ENCODE assay signal across 9 cellular contexts in the genomic region with DNA sequence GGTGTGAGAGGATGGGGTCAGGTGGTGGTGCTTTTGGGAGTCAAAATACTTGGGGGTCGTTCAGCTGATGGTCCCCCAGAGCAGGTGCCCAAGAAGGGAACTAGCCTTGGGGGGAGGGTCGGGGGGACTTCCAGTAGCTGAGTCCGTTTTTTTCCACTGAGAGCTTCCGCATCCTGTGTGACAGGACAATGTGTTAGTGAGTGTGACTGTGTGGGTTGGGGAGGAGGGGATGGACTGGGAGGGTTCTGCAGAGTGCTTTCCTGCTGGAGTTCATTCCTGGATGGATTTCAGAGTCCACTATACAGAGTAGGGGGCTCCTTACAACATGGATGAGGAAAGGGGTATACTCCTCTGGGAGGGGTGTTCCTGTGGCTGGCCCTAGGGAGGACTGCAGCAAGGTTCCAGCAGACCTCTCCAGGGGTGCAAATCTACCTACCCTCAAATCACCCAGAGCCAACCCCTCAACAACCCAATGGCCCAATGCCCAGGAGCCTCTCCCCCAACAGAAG. TPM values are rescaled to one million over a fixed set of nuclear protein-coding genes. Genes with fewer than 3 reads are reported as not detected.
DNase-seq lines count a peak whose midpoint lies in the region; ATAC-seq and TF ChIP-seq lines count a peak whose summit lies in the region.
"Had no signal": no experiment of that assay in that cellular context is flagged by ENCODE, and none has a peak within 500 bp of the region (broad histone marks: within the 10 kb centered on the region; RNA-seq: fewer than 3 reads in every experiment).

No MANE protein-coding gene starts in this region.

- no peak overlapping the region for H3K27ac ChIP-seq in CD8-positive, alpha-beta memory T cell (ENCODE audit: low read depth, low read length)

- peaks cover 29% of the 10 kb centered on the region for H3K4me1 ChIP-seq in CD8-positive, alpha-beta memory T cell (ENCODE audit: insufficient read depth, low read length)

- ATAC-seq in T-cell (replicated peaks in 1 of 4) = no peak
- ATAC-seq in left ventricle myocardium superior = peak; percentile 3
- no peak for ATAC-seq in GM21381 (IDR thresholded peaks at IDR 0.05; ENCODE audit: unreplicated experiment)
- ATAC-seq in GM18858 (IDR thresholded peaks at IDR 0.05; ENCODE audit: unreplicated experiment) = no peak
- ATAC-seq: T-helper 17 cell had no signal

- no peaks in the 10 kb centered on the region for H3K27me3 ChIP-seq in CD8-positive, alpha-beta memory T cell (ENCODE audit: insufficient read depth, low read length, poor library complexity, severe bottlenecking)

- CTCF ChIA-PET in CD8-positive, alpha-beta memory T cell (lab: Charles Lee) = interaction anchor here (1.1 to 2.0 kb wide), 6 partner anchors 9 to 128 kb away, joined by 3 to 9 read pairs (median 6); a partner anchor contains a TSS
- CTCF ChIA-PET in T-cell (lab: Charles Lee) = interaction anchor here (0.6 to 0.7 kb wide), 3 partner anchors 31 to 223 kb away, joined by 3 read pairs; no protein-coding TSS in a partner anchor

- no peaks in the 10 kb centered on the region for H3K9me3 Mint-ChIP-seq in CD8-positive, alpha-beta memory T cell
- H3K9me3 Mint-ChIP-seq in T-cell (no peaks in the 10 kb centered on the region), progenitor cell of endocrine pancreas (ENCODE audit: low read depth) (no peaks in the 10 kb centered on the region)

- H3K4me3 Mint-ChIP-seq in CD8-positive, alpha-beta memory T cell = peak overlapping the region in 6 of 7 donors; percentile 8 to 81 (median 46)
- H3K4me3 Mint-ChIP-seq in T-cell (peak overlapping the region in 2 of 3 donors; percentile 4 to 86), progenitor cell of endocrine pancreas (ENCODE audit: low read depth) (peak overlapping the region; percentile 82)

- peak overlapping the region in 6 of 8 donors; percentile 43 to 84 (median 70) for H3K27ac Mint-ChIP-seq in CD8-positive, alpha-beta memory T cell
- H3K27ac Mint-ChIP-seq in T-cell = peak overlapping the region; percentile 36 to 48
- H3K27ac Mint-ChIP-seq in progenitor cell of endocrine pancreas = no peak overlapping the region
- H3K27ac Mint-ChIP-seq: T-helper 17 cell had no signal

- peaks cover 34 to 58% (median 43%) of the 10 kb centered on the region in 3 donors for H3K4me1 Mint-ChIP-seq in CD8-positive, alpha-beta memory T cell
- peaks cover 25 to 56% (median 37%) of the 10 kb centered on the region in 3 donors for H3K4me1 Mint-ChIP-seq in T-cell
- peaks cover 30% of the 10 kb centered on the region for H3K4me1 Mint-ChIP-seq in progenitor cell of endocrine pancreas (ENCODE audit: low read depth)

- no peak overlapping the region for H3K4me3 ChIP-seq in CD8-positive, alpha-beta memory T cell (ENCODE audit: low read length)

- peaks cover 4% of the 10 kb centered on the region for H3K36me3 ChIP-seq in CD8-positive, alpha-beta memory T cell (ENCODE audit: insufficient read depth, low read length)

- intact Hi-C loops in left ventricle myocardium superior (cut with micrococcal nuclease) = no loop called here

- H3K27me3 Mint-ChIP-seq in CD8-positive, alpha-beta memory T cell = peaks cover 0 to 1% of the 10 kb centered on the region in 2 donors
- H3K27me3 Mint-ChIP-seq in T-cell = no peaks in the 10 kb centered on the region
- H3K27me3 Mint-ChIP-seq in progenitor cell of endocrine pancreas = no peaks in the 10 kb centered on the region
- H3K27me3 Mint-ChIP-seq: T-helper 17 cell had no signal

- TF ChIP-seq CTCF in progenitor cell of endocrine pancreas (IDR thresholded peaks at IDR 0.05; ENCODE audit: unreplicated experiment) = no peak

- H3K36me3 Mint-ChIP-seq in CD8-positive, alpha-beta memory T cell = peaks cover 0 to 24% (median 0%) of the 10 kb centered on the region in 3 donors
- H3K36me3 Mint-ChIP-seq in T-cell (no peaks in the 10 kb centered on the region), progenitor cell of endocrine pancreas (ENCODE audit: insufficient read depth) (peaks cover 15% of the 10 kb centered on the region)

- no peak for DNase-seq in CD8-positive, alpha-beta memory T cell
- DNase-seq in T-cell (no peak), left ventricle myocardium superior (no peak), progenitor cell of endocrine pancreas (ENCODE audit: low spot score, unreplicated experiment) (no peak), NCI-H1417 treated with DMSO at 0.1 percent for 48 hours (lab: John Stamatoyannopoulos, UW) (no peak), SIG-M5 treated with dmso at 0.1 percent for 504 hours (lab: John Stamatoyannopoulos, UW; ENCODE audit: unreplicated experiment) (no peak)
- DNase-seq: T-helper 17 cell had no signal

- POLR2A ChIA-PET in CD8-positive, alpha-beta memory T cell (lab: Charles Lee) = interaction anchor here (2.0 kb wide), 1 partner anchor 14 kb away, joined by 6 read pairs; no protein-coding TSS in a partner anchor
- POLR2A ChIA-PET in T-cell (lab: Charles Lee) = interaction anchor here in 1 of 2 donors (0.6 kb wide), 1 partner anchor 39 kb away, joined by 3 read pairs; no protein-coding TSS in a partner anchor

- no peaks in the 10 kb centered on the region for H3K9me3 ChIP-seq in CD8-positive, alpha-beta memory T cell (ENCODE audit: low read length)

RNA-seq across cellular contexts. Expression of a gene that starts 0.6 kb away (rescaled TPM):
- 10 to 100 TPM; 13.7 to 13.9 TPM for total RNA-seq in CD8-positive, alpha-beta memory T cell
- 10.8 TPM for polyA plus RNA-seq in CD8-positive, alpha-beta memory T cell
- total RNA-seq in T-cell (1 to 10 TPM in 4 of 5 donors, under 1 TPM in 1; 0.50 to 6.8 (median 3.0) TPM), left ventricle myocardium superior (36.0 TPM), progenitor cell of endocrine pancreas (74.3 and 77.9 TPM in 2 replicates)

RNA-seq across cellular contexts. Expression of a gene that starts 4.9 kb away (rescaled TPM):
- total RNA-seq in CD8-positive, alpha-beta memory T cell = 10 to 100 TPM; 31.4 to 36.6 TPM
- polyA plus RNA-seq in CD8-positive, alpha-beta memory T cell = 52.9 TPM
- total RNA-seq in T-cell (10 to 100 TPM; 14.9 to 33.1 (median 26.8) TPM), left ventricle myocardium superior (30.7 TPM), progenitor cell of endocrine pancreas (33.1 and 34.9 TPM in 2 replicates)

RNA-seq across cellular contexts. Expression of a gene that starts 17.5 kb away (rescaled TPM):
- total RNA-seq in CD8-positive, alpha-beta memory T cell = 10 to 100 TPM; 70.8 to 71.9 TPM
- 152 TPM for polyA plus RNA-seq in CD8-positive, alpha-beta memory T cell
- total RNA-seq in T-cell (100 to 1,000 TPM in 1 of 5 donors, 10 to 100 TPM in 4; 73.2 to 153 (median 79.6) TPM), left ventricle myocardium superior (10.5 TPM), progenitor cell of endocrine pancreas (11.7 and 13.9 TPM in 2 replicates)

RNA-seq across cellular contexts. Expression of a gene that starts 19.8 kb away (rescaled TPM):
- total RNA-seq in CD8-positive, alpha-beta memory T cell = under 1 TPM in 1 of 2 experiments, not detected in 1; 0.13 TPM
- 0.81 TPM for polyA plus RNA-seq in CD8-positive, alpha-beta memory T cell
- total RNA-seq in T-cell = under 1 TPM in 3 of 5 donors, not detected in 2; 0.61 to 0.79 (median 0.69) TPM
- total RNA-seq in left ventricle myocardium superior = 70.0 TPM
- total RNA-seq in progenitor cell of endocrine pancreas = 3.1 and 4.1 TPM in 2 replicates

RNA-seq across cellular contexts. Expression of a gene that starts 22.4 kb away (rescaled TPM):
- total RNA-seq in CD8-positive, alpha-beta memory T cell = 1 to 10 TPM in 1 of 2 experiments, under 1 TPM in 1; 0.97 to 1.3 TPM
- polyA plus RNA-seq in CD8-positive, alpha-beta memory T cell = 1.1 TPM
- total RNA-seq in T-cell (1 to 10 TPM; 1.2 to 6.1 (median 2.9) TPM), left ventricle myocardium superior (0.07 TPM), progenitor cell of endocrine pancreas (0.86 and 2.2 TPM in 2 replicates)
